ENCODE assay signal across 1 cellular context in genomic region chr19:53586277-53586691, GRCh38.
A peak's percentile ranks its signal among the peaks of the same experiment; 100 is the strongest.
TF ChIP-seq lines count a peak whose summit lies in the region.

No MANE protein-coding gene starts in this region.

TF ChIP-seq in HepG2, 621 proteins besides CTCF, POLR2A, EP300 and RAD21 (continued from another document and continues in another):
- peak; percentile 35; the same call in 1 of the 2 replicates for TF ChIP-seq FOXO1 (CRISPR knock-in tag; IDR thresholded peaks at IDR 0.05)
- TF ChIP-seq IKZF1 (IDR thresholded peaks at IDR 0.05): no peak
- TF ChIP-seq MLX (CRISPR knock-in tag; IDR thresholded peaks at IDR 0.05): no peak
- peak; percentile 36; the same call in 1 of the 2 replicates for TF ChIP-seq THAP11 (CRISPR knock-in tag; IDR thresholded peaks at IDR 0.05)
- TF ChIP-seq NFE2 (CRISPR knock-in tag; IDR thresholded peaks at IDR 0.05): no peak
- peak; percentile 68; the same call in 1 of the 2 replicates for TF ChIP-seq NFIC (IDR thresholded peaks at IDR 0.05; ENCODE audit: low read length)
- TF ChIP-seq DNMT1 (CRISPR knock-in tag; IDR thresholded peaks at IDR 0.05): no peak
- TF ChIP-seq ZNF329 (CRISPR knock-in tag; IDR thresholded peaks at IDR 0.05; ENCODE audit: low read depth): no peak
- TF ChIP-seq ZNF891 (CRISPR knock-in tag; IDR thresholded peaks at IDR 0.05): no peak
- TF ChIP-seq PBX2 (CRISPR knock-in tag; IDR thresholded peaks at IDR 0.05): no peak
- no peak for TF ChIP-seq RNF219 (CRISPR knock-in tag; IDR thresholded peaks at IDR 0.05)
- TF ChIP-seq ZNF281 (CRISPR knock-in tag; IDR thresholded peaks at IDR 0.05; ENCODE audit: borderline replicate concordance): no peak
- no peak for TF ChIP-seq ZNF234 (CRISPR knock-in tag; conservative IDR thresholded peaks at IDR 0.05)
- no peak for TF ChIP-seq ZNF782 (CRISPR knock-in tag; IDR thresholded peaks at IDR 0.05; ENCODE audit: borderline replicate concordance)
- no peak for TF ChIP-seq ZNF674 (CRISPR knock-in tag; IDR thresholded peaks at IDR 0.05; ENCODE audit: low read depth)
- TF ChIP-seq HDAC2 (CRISPR knock-in tag; IDR thresholded peaks at IDR 0.05): peak; percentile 52; the same call in 1 of the 2 replicates
- TF ChIP-seq SAP130 (CRISPR knock-in tag; IDR thresholded peaks at IDR 0.05; ENCODE audit: low read depth): peak; percentile 47
- no peak for TF ChIP-seq ATRX (CRISPR knock-in tag; IDR thresholded peaks at IDR 0.05; ENCODE audit: borderline replicate concordance)
- TF ChIP-seq TCF12 (IDR thresholded peaks at IDR 0.05): no peak
- TF ChIP-seq TCF12 (CRISPR knock-in tag; IDR thresholded peaks at IDR 0.05): no peak
- TF ChIP-seq PHF8 (CRISPR knock-in tag; IDR thresholded peaks at IDR 0.05): no peak
- TF ChIP-seq HMGXB4 (CRISPR knock-in tag; IDR thresholded peaks at IDR 0.05; ENCODE audit: borderline replicate concordance in 1 of 2, low read depth in 1 of 2): peak in 1 of 2 experiments; percentile 44; a peak in 1 of 4 replicates
- TF ChIP-seq ZMYM2 (CRISPR knock-in tag; IDR thresholded peaks at IDR 0.05): no peak
- no peak for TF ChIP-seq ZNF615 (CRISPR knock-in tag; IDR thresholded peaks at IDR 0.05; ENCODE audit: borderline replicate concordance)
- no peak for TF ChIP-seq FOXC1 (CRISPR knock-in tag; IDR thresholded peaks at IDR 0.05; ENCODE audit: borderline replicate concordance)
- TF ChIP-seq ZBTB49 (CRISPR knock-in tag; IDR thresholded peaks at IDR 0.05; ENCODE audit: borderline replicate concordance): no peak
- no peak for TF ChIP-seq MYNN (CRISPR knock-in tag; IDR thresholded peaks at IDR 0.05; ENCODE audit: low read depth)
- no peak for TF ChIP-seq KLF9 (CRISPR knock-in tag; IDR thresholded peaks at IDR 0.05; ENCODE audit: low read depth)
- TF ChIP-seq ZNF430 (CRISPR knock-in tag; IDR thresholded peaks at IDR 0.05): no peak
- TF ChIP-seq MAF1 (CRISPR knock-in tag; IDR thresholded peaks at IDR 0.05; ENCODE audit: borderline replicate concordance): no peak
- no peak for TF ChIP-seq CREB1 (IDR thresholded peaks at IDR 0.05)
- no peak for TF ChIP-seq CREB1 (CRISPR knock-in tag; IDR thresholded peaks at IDR 0.05)
- no peak for TF ChIP-seq HOXA9 (CRISPR knock-in tag; IDR thresholded peaks at IDR 0.05; ENCODE audit: borderline replicate concordance)
- no peak for TF ChIP-seq ZNF749 (CRISPR knock-in tag; IDR thresholded peaks at IDR 0.05; ENCODE audit: borderline replicate concordance)
- TF ChIP-seq FOXP1 (IDR thresholded peaks at IDR 0.05): no peak
- TF ChIP-seq FOXP1 (CRISPR knock-in tag; IDR thresholded peaks at IDR 0.05): peak; percentile 70; the same call in 1 of the 2 replicates
- peak; percentile 48 for TF ChIP-seq FOXA3 (CRISPR knock-in tag; IDR thresholded peaks at IDR 0.05)
- no peak for TF ChIP-seq PRMT3 (CRISPR knock-in tag; IDR thresholded peaks at IDR 0.05; ENCODE audit: borderline replicate concordance, low read depth)
- TF ChIP-seq GRHL1 (CRISPR knock-in tag; conservative IDR thresholded peaks at IDR 0.05): no peak
- TF ChIP-seq TEAD3 (CRISPR knock-in tag; optimal IDR thresholded peaks at IDR 0.05; ENCODE audit: borderline replicate concordance): peak; percentile 49
- peak; percentile 41; the same call in 1 of the 2 replicates for TF ChIP-seq ERF (CRISPR knock-in tag; IDR thresholded peaks at IDR 0.05)
- no peak for TF ChIP-seq ZNF546 (CRISPR knock-in tag; conservative IDR thresholded peaks at IDR 0.05)
- TF ChIP-seq ZNF431 (CRISPR knock-in tag; IDR thresholded peaks at IDR 0.05; ENCODE audit: borderline replicate concordance, low read depth): no peak
- TF ChIP-seq BRF2 (CRISPR knock-in tag; IDR thresholded peaks at IDR 0.05): no peak
- no peak for TF ChIP-seq SNRNP70 (IDR thresholded peaks at IDR 0.05; ENCODE audit: low read depth, low read length)
- no peak for TF ChIP-seq ZNF253 (CRISPR knock-in tag; IDR thresholded peaks at IDR 0.05; ENCODE audit: borderline replicate concordance)
- 0 out of 2 replicates have a peak, but pooled peaks have one; percentile 30 for TF ChIP-seq HNF4A (CRISPR knock-in tag; IDR thresholded peaks at IDR 0.05)
- no peak for TF ChIP-seq YEATS2 (CRISPR knock-in tag; IDR thresholded peaks at IDR 0.05; ENCODE audit: borderline replicate concordance)
- no peak for TF ChIP-seq ZNF678 (CRISPR knock-in tag; IDR thresholded peaks at IDR 0.05)
- TF ChIP-seq CERS6 (CRISPR knock-in tag; IDR thresholded peaks at IDR 0.05): no peak
